Comparison of ENCODE assay signal across 9 cellular contexts in genomic region chr5:178860615-178861014, GRCh38. TPM values are rescaled to one million over a fixed set of nuclear protein-coding genes. Genes with fewer than 3 reads are reported as not detected.
DNase-seq lines count a peak whose midpoint lies in the region; ATAC-seq, FAIRE-seq and TF ChIP-seq lines count a peak whose summit lies in the region.
"Not testable (repeated sequence)": the region's sequence is repeated elsewhere in the genome, so short reads cannot be mapped to it uniquely, and the experiment has no call there.
"Had no signal": no experiment of that assay in that cellular context is flagged by ENCODE, and none has a peak within 500 bp of the region (broad histone marks: within the 10 kb centered on the region; RNA-seq: fewer than 3 reads in every experiment).

No MANE protein-coding gene starts in this region.

- not testable (repeated sequence) for H3K9me3 Mint-ChIP-seq in activated CD4-positive, alpha-beta T cell treated with anti-CD3 and anti-CD28 coated beads, Interleukin-2, amount 10 ng/mL, durations not matched to agents 24 days and 14 days
- peaks cover 0 to 11% (median 0%) of the 10 kb centered on the region in 11 donors for H3K9me3 Mint-ChIP-seq in naive thymus-derived CD4-positive, alpha-beta T cell

- H2AK9ac ChIP-seq in IMR-90 (replicated peaks; ENCODE audit: low read depth, low read length, poor library complexity), result not testable (repeated sequence)

- TF ChIP-seq CTCF in A549 (IDR thresholded peaks at IDR 0.05); IMR-90 (conservative IDR thresholded peaks at IDR 0.05; ENCODE audit: low read depth, low read length); hepatocyte (IDR thresholded peaks at IDR 0.05; ENCODE audit: poor library complexity); smooth muscle cell (IDR thresholded peaks at IDR 0.05; ENCODE audit: borderline replicate concordance, insufficient read depth, poor library complexity, severe bottlenecking): not testable (repeated sequence)

- not testable (repeated sequence) for FAIRE-seq in A549 (lab: Jason Lieb, UNC)

- not testable (repeated sequence) for H3K23ac ChIP-seq in IMR-90 (ENCODE audit: low read depth, low read length)

- dilution Hi-C loops in IMR-90 (cut with HindIII; ENCODE audit: low sequenced_read_pairs, unreplicated experiment), result loop anchor here (10.0 kb wide), 1 partner anchor 136 kb away; no protein-coding TSS in a partner anchor

- not testable (repeated sequence) for H3K9ac ChIP-seq in IMR-90 (ENCODE audit: low read depth, low read length)
- H3K9ac ChIP-seq in smooth muscle cell (ENCODE audit: low read depth), result peak overlapping the region; percentile 62

- intact Hi-C loops in IMR-90 (cut with micrococcal nuclease); activated CD4-positive, alpha-beta T cell treated with anti-CD3 and anti-CD28 coated beads, Interleukin-2, amount 10 ng/mL, durations not matched to agents 24 days and 14 days (cut with micrococcal nuclease); naive thymus-derived CD4-positive, alpha-beta T cell (cut with micrococcal nuclease): not testable (repeated sequence)

- 66% methylated on average over 13 of the region's 31 CpGs for WGBS in A549 (ENCODE audit: missing lambda C conversion rate)
- WGBS in IMR-90 (ENCODE audit: extremely low coverage in 2 of 2, insufficient read length in 1 of 2), 2 experiments, result no CpG with 5 or more reads among the region's 31 CpGs
- 6% methylated on average over 10 of the region's 31 CpGs for WGBS in hepatocyte (ENCODE audit: low lambda C conversion rate, missing lambda C conversion rate)
- WGBS in smooth muscle cell (ENCODE audit: low lambda C conversion rate), result no CpG with 5 or more reads among the region's 31 CpGs

- peaks cover 17% of the 10 kb centered on the region for H3K36me3 ChIP-seq in IMR-90 (ENCODE audit: control insufficient read depth, insufficient read depth, low read length)
- not testable (repeated sequence) for H3K36me3 ChIP-seq in effector memory CD4-positive, alpha-beta T cell (ENCODE audit: control insufficient read depth, insufficient read depth, low read length); hepatocyte (replicated peaks; ENCODE audit: insufficient read depth, low read depth); smooth muscle cell (ENCODE audit: low read depth)
- H3K36me3 ChIP-seq in naive thymus-derived CD4-positive, alpha-beta T cell (ENCODE audit: control insufficient read depth in 2 of 3, insufficient read depth in 3 of 3, low read length in 3 of 3), result peaks cover 0 to 17% (median 0%) of the 10 kb centered on the region in 3 experiments

- CTCF ChIA-PET in A549 (lab: Yijun Ruan, JAX); IMR-90 (lab: Yijun Ruan, JAX); naive thymus-derived CD4-positive, alpha-beta T cell (lab: Charles Lee): not testable (repeated sequence)

- not testable (repeated sequence) for H3K18ac ChIP-seq in IMR-90 (ENCODE audit: low read depth, low read length)

- H3K4me3 Mint-ChIP-seq in activated CD4-positive, alpha-beta T cell treated with anti-CD3 and anti-CD28 coated beads, Interleukin-2, amount 10 ng/mL, durations not matched to agents 24 days and 14 days, result peak overlapping the region; percentile 78
- peak overlapping the region in 5 of 10 donors; percentile 67 to 93 (median 88) for H3K4me3 Mint-ChIP-seq in naive thymus-derived CD4-positive, alpha-beta T cell

- H3K9me2 ChIP-seq in hepatocyte (replicated peaks; ENCODE audit: insufficient read depth), result not testable (repeated sequence)

- not testable (repeated sequence) for H3K4ac ChIP-seq in IMR-90 (ENCODE audit: low read depth, low read length)

- not testable (repeated sequence) for H2BK5ac ChIP-seq in IMR-90 (ENCODE audit: low read depth, low read length, poor library complexity, severe bottlenecking)

- not testable (repeated sequence) for H3F3A ChIP-seq in smooth muscle cell (ENCODE audit: low read depth)

- POLR2A ChIA-PET in A549 (lab: Yijun Ruan, JAX); IMR-90 (lab: Charles Lee; ENCODE audit: unreplicated experiment); naive thymus-derived CD4-positive, alpha-beta T cell (lab: Charles Lee): not testable (repeated sequence)

- H3K56ac ChIP-seq in IMR-90 (ENCODE audit: extremely low read depth, insufficient read depth, low read length), result not testable (repeated sequence)

- DNase-seq in A549 (ENCODE audit: low read depth in 1 of 2, low spot score in 1 of 2); IMR-90; activated CD4-positive, alpha-beta T cell treated with anti-CD3 and anti-CD28 coated beads, Interleukin-2, amount 10 ng/mL, durations not matched to agents 24 days and 14 days; effector memory CD4-positive, alpha-beta T cell; hepatocyte (ENCODE audit: low spot score); naive thymus-derived CD4-positive, alpha-beta T cell; smooth muscle cell (lab: John Stamatoyannopoulos, UW; ENCODE audit: unreplicated experiment): not testable (repeated sequence)

- not testable (repeated sequence) for H3K27me3 Mint-ChIP-seq in activated CD4-positive, alpha-beta T cell treated with anti-CD3 and anti-CD28 coated beads, Interleukin-2, amount 10 ng/mL, durations not matched to agents 24 days and 14 days; naive thymus-derived CD4-positive, alpha-beta T cell

- H4K20me1 ChIP-seq in IMR-90 (ENCODE audit: insufficient read depth, low read length); hepatocyte (ENCODE audit: insufficient read depth, poor library complexity, severe bottlenecking); smooth muscle cell (ENCODE audit: low read depth): not testable (repeated sequence)

- H4K91ac ChIP-seq in IMR-90 (ENCODE audit: insufficient read depth, low read depth, low read length), result not testable (repeated sequence)

- H2BK20ac ChIP-seq in IMR-90 (ENCODE audit: low read depth, low read length), result not testable (repeated sequence)

- not testable (repeated sequence) for H4K5ac ChIP-seq in IMR-90 (ENCODE audit: low read depth, low read length)

- not testable (repeated sequence) for H4K8ac ChIP-seq in IMR-90 (ENCODE audit: low read depth in 2 of 2, low read length in 2 of 2)

- H3K14ac ChIP-seq in IMR-90 (replicated peaks; ENCODE audit: low read depth, low read length), result not testable (repeated sequence)

- not testable (repeated sequence) for TF ChIP-seq RAD21 in A549 (conservative IDR thresholded peaks at IDR 0.05 in 1 of 2, IDR thresholded peaks at IDR 0.05 in 1 of 2); IMR-90 (IDR thresholded peaks at IDR 0.05; ENCODE audit: low read length)

- H3K4me3 ChIP-seq in A549, result peak overlapping the region; percentile 92
- peak overlapping the region; percentile 73 for H3K4me3 ChIP-seq in IMR-90 (ENCODE audit: insufficient read depth, low read depth, low read length)
- H3K4me3 ChIP-seq in effector memory CD4-positive, alpha-beta T cell (ENCODE audit: insufficient read depth, low read depth, low read length, poor library complexity, severe bottlenecking), result peak overlapping the region; percentile 93
- peak overlapping the region; percentile 22 for H3K4me3 ChIP-seq in hepatocyte
- H3K4me3 ChIP-seq in naive thymus-derived CD4-positive, alpha-beta T cell (ENCODE audit: low read length), result peak overlapping the region; percentile 77
- H3K4me3 ChIP-seq in smooth muscle cell, result peak overlapping the region; percentile 84

- peak overlapping the region; percentile 65 for H3K4me2 ChIP-seq in A549
- H3K4me2 ChIP-seq in IMR-90 (ENCODE audit: low read depth, low read length), result not testable (repeated sequence)
- H3K4me2 ChIP-seq in hepatocyte, result peak overlapping the region; percentile 72
- H3K4me2 ChIP-seq in smooth muscle cell, result peak overlapping the region; percentile 81

- ATAC-seq in A549, result peak; percentile 23 to 32; a peak in 4 of 6 replicates
- peak; percentile 10 for ATAC-seq in GM19023 (IDR thresholded peaks at IDR 0.05; ENCODE audit: unreplicated experiment)
- peak; percentile 25 for ATAC-seq in IMR-90 (ENCODE audit: low read depth)
- ATAC-seq in naive thymus-derived CD4-positive, alpha-beta T cell, result not testable (repeated sequence)

- H2AFZ ChIP-seq in IMR-90 (replicated peaks; ENCODE audit: low read length, poor library complexity), result peak overlapping the region; percentile 96
- H2AFZ ChIP-seq in hepatocyte; smooth muscle cell (ENCODE audit: low read depth): not testable (repeated sequence)

- H3K9me3 ChIP-seq in A549, result peaks cover 58% of the 10 kb centered on the region
- not testable (repeated sequence) for H3K9me3 ChIP-seq in IMR-90 (ENCODE audit: control insufficient read depth, insufficient read depth, low read length); effector memory CD4-positive, alpha-beta T cell (ENCODE audit: control insufficient read depth, low read length); hepatocyte (ENCODE audit: low read depth); naive thymus-derived CD4-positive, alpha-beta T cell (ENCODE audit: control insufficient read depth in 2 of 3, low read length in 3 of 3); smooth muscle cell (replicated peaks; ENCODE audit: low read depth)

- not testable (repeated sequence) for H3K4me1 ChIP-seq in A549; IMR-90 (ENCODE audit: control insufficient read depth, insufficient read depth, low read length); effector memory CD4-positive, alpha-beta T cell (ENCODE audit: control insufficient read depth, insufficient read depth, low read length, poor library complexity, severe bottlenecking); hepatocyte (ENCODE audit: insufficient read depth); naive thymus-derived CD4-positive, alpha-beta T cell (ENCODE audit: control insufficient read depth in 2 of 2, insufficient read depth in 2 of 2, low read length in 2 of 2); smooth muscle cell (ENCODE audit: low read depth)

- peaks cover 10 to 19% of the 10 kb centered on the region in 2 experiments for H3K79me1 ChIP-seq in IMR-90 (ENCODE audit: low read depth in 1 of 2, low read length in 2 of 2)

- not testable (repeated sequence) for TF ChIP-seq EP300 in A549 (IDR thresholded peaks at IDR 0.05)

- H3K4me1 Mint-ChIP-seq in activated CD4-positive, alpha-beta T cell treated with anti-CD3 and anti-CD28 coated beads, Interleukin-2, amount 10 ng/mL, durations not matched to agents 24 days and 14 days, result peaks cover 16% of the 10 kb centered on the region
- peaks cover 22 to 34% (median 30%) of the 10 kb centered on the region in 7 donors for H3K4me1 Mint-ChIP-seq in naive thymus-derived CD4-positive, alpha-beta T cell

- not testable (repeated sequence) for H2BK15ac ChIP-seq in IMR-90 (ENCODE audit: low read depth, low read length)

- H3K27ac Mint-ChIP-seq in activated CD4-positive, alpha-beta T cell treated with anti-CD3 and anti-CD28 coated beads, Interleukin-2, amount 10 ng/mL, durations not matched to agents 24 days and 14 days; naive thymus-derived CD4-positive, alpha-beta T cell: not testable (repeated sequence)

- H3K79me2 ChIP-seq in hepatocyte (peaks cover 36% of the 10 kb centered on the region), smooth muscle cell (ENCODE audit: low read depth) (peaks cover 35% of the 10 kb centered on the region)

- in situ Hi-C loops in IMR-90 (cut with MboI; ENCODE audit: low sequenced_read_pairs), result not testable (repeated sequence)

- not testable (repeated sequence) for H3K27me3 ChIP-seq in IMR-90 (ENCODE audit: control insufficient read depth, insufficient read depth, low read length); effector memory CD4-positive, alpha-beta T cell (replicated peaks; ENCODE audit: control insufficient read depth, insufficient read depth, low read length, poor library complexity, severe bottlenecking); hepatocyte; naive thymus-derived CD4-positive, alpha-beta T cell (ENCODE audit: control insufficient read depth in 2 of 2, insufficient read depth in 2 of 2, low read length in 2 of 2); smooth muscle cell (ENCODE audit: low read depth)

- not testable (repeated sequence) for H2BK120ac ChIP-seq in IMR-90 (ENCODE audit: low read depth, low read length)

- peaks cover 40% of the 10 kb centered on the region for H3K36me3 Mint-ChIP-seq in activated CD4-positive, alpha-beta T cell treated with anti-CD3 and anti-CD28 coated beads, Interleukin-2, amount 10 ng/mL, durations not matched to agents 24 days and 14 days (ENCODE audit: low read depth)
- H3K36me3 Mint-ChIP-seq in naive thymus-derived CD4-positive, alpha-beta T cell, result peaks cover 9 to 35% (median 32%) of the 10 kb centered on the region in 5 donors

- not testable (repeated sequence) for BruUV-seq in IMR-90 (replicated peaks; lab: Mats Ljungman, UMichigan)

- TF ChIP-seq POLR2A in A549 (IDR thresholded peaks at IDR 0.05; ENCODE audit: low read length); IMR-90 (IDR thresholded peaks at IDR 0.05; ENCODE audit: low read depth, low read length): not testable (repeated sequence)

- H2AK5ac ChIP-seq in IMR-90 (ENCODE audit: low read depth, low read length), result not testable (repeated sequence)

- H3K9me1 ChIP-seq in IMR-90 (ENCODE audit: insufficient read depth, low read length), result not testable (repeated sequence)

- H3K27ac ChIP-seq in A549 (peak overlapping the region; percentile 64 to 95), hepatocyte (peak overlapping the region; percentile 93)
- H3K27ac ChIP-seq in IMR-90 (ENCODE audit: insufficient read depth, low read length); smooth muscle cell (ENCODE audit: low read depth): not testable (repeated sequence)
- H3K27ac ChIP-seq in effector memory CD4-positive, alpha-beta T cell (ENCODE audit: insufficient read depth, low read length, poor library complexity, severe bottlenecking), result peak overlapping the region; percentile 65
- H3K27ac ChIP-seq in naive thymus-derived CD4-positive, alpha-beta T cell (ENCODE audit: low read depth, low read length), result peak overlapping the region; percentile 75

RNA-seq across cellular contexts. Expression of gene ZNF354B, which starts 0.9 kb away (rescaled TPM):
- polyA plus RNA-seq in A549 (2011; rRNA removed), result 10.3 TPM in 2 replicates
- polyA plus RNA-seq in A549 (2012; cell fraction: cytosol; rRNA removed), result 4.1 and 4.3 TPM in 2 replicates
- polyA plus RNA-seq in A549 (2012; cell fraction: nucleus; rRNA removed), result 6.7 and 8.7 TPM in 2 replicates
- polyA plus RNA-seq in A549 (2017; fragmentation: RNase III; extraction: RNeasy Plus Mini Kit Qiagen cat#74134 plus additional on column Dnase treatment), result 6.7 to 7.9 TPM (median 7.5 TPM) in 3 replicates
- polyA minus RNA-seq in A549 (2011; rRNA and poly(A)+ RNA removed), result 6.3 and 6.5 TPM in 2 replicates
- 5.0 TPM in 2 replicates for total RNA-seq in IMR-90 (2012; rRNA removed)
- 4.7 and 6.7 TPM in 2 replicates for polyA plus RNA-seq in IMR-90 (2012; rRNA removed)
- polyA plus RNA-seq in IMR-90 (2012; cell fraction: cytosol; rRNA removed), result 0.74 and 1.2 TPM in 2 replicates
- polyA plus RNA-seq in IMR-90 (2012; cell fraction: nucleus; rRNA removed; ENCODE audit: low replicate concordance), result 9.0 and 29.1 TPM in 2 replicates
- total RNA-seq in activated CD4-positive, alpha-beta T cell treated with anti-CD3 and anti-CD28 coated beads, Interleukin-2, amount 10 ng/mL, durations not matched to agents 24 days and 14 days, result 13.5 and 17.0 TPM in 2 replicates
- 9.8 and 16.1 TPM in 2 replicates for total RNA-seq in hepatocyte
- polyA plus RNA-seq in hepatocyte, result 7.0 and 12.8 TPM in 2 replicates
- 10 to 100 TPM; 12.3 to 36.7 (median 14.4) TPM for total RNA-seq in naive thymus-derived CD4-positive, alpha-beta T cell
- 1 to 10 TPM; 5.8 to 6.2 TPM for polyA plus RNA-seq in naive thymus-derived CD4-positive, alpha-beta T cell
- 10.9 and 16.0 TPM in 2 replicates for total RNA-seq in smooth muscle cell
- polyA plus RNA-seq in smooth muscle cell, result 2.2 and 4.1 TPM in 2 replicates

RNA-seq across cellular contexts. Expression of gene ZFP2, which starts 35.1 kb away (rescaled TPM):
- 0.05 and 0.10 TPM in 2 replicates for polyA plus RNA-seq in A549 (2011; rRNA removed)
- polyA plus RNA-seq in A549 (2012; cell fraction: cytosol; rRNA removed), result not detected in 2 replicates
- polyA plus RNA-seq in A549 (2012; cell fraction: nucleus; rRNA removed), result not detected in 2 replicates
- polyA plus RNA-seq in A549 (2017; fragmentation: RNase III; extraction: RNeasy Plus Mini Kit Qiagen cat#74134 plus additional on column Dnase treatment), result 0.04 to 0.05 TPM (median 0.04 TPM) in 3 replicates
- polyA minus RNA-seq in A549 (2011; rRNA and poly(A)+ RNA removed), result not detected in 2 replicates
- total RNA-seq in IMR-90 (2012; rRNA removed), result 0.18 and 0.56 TPM in 2 replicates
- 0.06 and 0.19 TPM in 2 replicates for polyA plus RNA-seq in IMR-90 (2012; rRNA removed)
- 0.01 and 0.04 TPM in 2 replicates for polyA plus RNA-seq in IMR-90 (2012; cell fraction: cytosol; rRNA removed)
- 0.02 and 0.41 TPM in 2 replicates for polyA plus RNA-seq in IMR-90 (2012; cell fraction: nucleus; rRNA removed; ENCODE audit: low replicate concordance)
- 0.33 TPM in 1 of 2 replicates, not detected in the other for total RNA-seq in activated CD4-positive, alpha-beta T cell treated with anti-CD3 and anti-CD28 coated beads, Interleukin-2, amount 10 ng/mL, durations not matched to agents 24 days and 14 days
- 1.4 and 2.2 TPM in 2 replicates for total RNA-seq in hepatocyte
- polyA plus RNA-seq in hepatocyte, result 0.85 and 1.6 TPM in 2 replicates
- total RNA-seq in naive thymus-derived CD4-positive, alpha-beta T cell, result 1 to 10 TPM in 3 of 5 experiments, under 1 TPM in 2; 0.17 to 3.2 (median 1.0) TPM
- under 1 TPM; 0.49 to 0.82 TPM for polyA plus RNA-seq in naive thymus-derived CD4-positive, alpha-beta T cell
- total RNA-seq in smooth muscle cell, result 3.2 and 5.8 TPM in 2 replicates
- polyA plus RNA-seq in smooth muscle cell, result 2.2 and 3.2 TPM in 2 replicates
- total RNA-seq: A172 had no signal

Comparison
In these comparisons a context has a peak if more than half of its experiments do, and no peak if none do; other contexts are left out.
1. H3K4me3 ChIP-seq: peak in every context shown above with its lines; median percentile 93 in effector memory CD4-positive, alpha-beta T cell; 92 in A549; 84 in smooth muscle cell; 77 in naive thymus-derived CD4-positive, alpha-beta T cell; 73 in IMR-90; 22 in hepatocyte.